In genomic region chr2:221908518-221908917, GRCh38 we compare ENCODE assay signal across 27 cellular contexts.
"Had no signal": no experiment of that assay in that cellular context is flagged by ENCODE, and none has a peak within 500 bp of the region (broad histone marks: within the 10 kb centered on the region; RNA-seq: fewer than 3 reads in every experiment).

No MANE protein-coding gene starts in this region.

- H3K27ac ChIP-seq: heart right ventricle, hepatocyte, left ventricle myocardium inferior, neural progenitor cell, neutrophil, parathyroid adenoma, stomach, testis, thyroid gland, transverse colon, upper lobe of left lung had no signal

- H3K36me3 ChIP-seq: heart right ventricle, left ventricle myocardium inferior, neural progenitor cell, neutrophil, stomach, thyroid gland, transverse colon, upper lobe of left lung had no signal

- H3K9me3 ChIP-seq: heart right ventricle, left ventricle myocardium inferior, neutrophil, stomach, testis, thyroid gland, transverse colon, upper lobe of left lung had no signal

- DNase-seq: heart right ventricle; islet precursor cell; left ventricle myocardium inferior; naive B cell; natural killer cell; nephron progenitor cell; occipital lobe; retina; right cardiac atrium; small intestine; stimulated activated CD4-positive, alpha-beta T cell treated with anti-CD3 and anti-CD28 coated beads, Interleukin-12 subunit alpha, Interleukin-12 subunit beta, amount 100 ng/mL, for 4 hours; stimulated activated CD4-positive, alpha-beta T cell treated with anti-CD3 and anti-CD28 coated beads, Interleukin-15, amount 100 ng/mL, for 24 hours; stimulated activated CD4-positive, alpha-beta T cell treated with anti-CD3 and anti-CD28 coated beads, Interleukin-2, amount 100 ng/mL, for 24 hours; stimulated activated CD4-positive, alpha-beta T cell treated with anti-CD3 and anti-CD28 coated beads, Interleukin-4, amount 100 ng/mL, for 1 hour; stimulated activated naive B cell treated with anti-CD40 and anti-IgM and Interleukin-4, amounts not matched to agents 10 μg/mL and 1 μg/mL and 100 μg/mL, for 72 hours; stimulated activated naive CD8-positive, alpha-beta T cell treated with anti-CD3 and anti-CD28 coated beads, Interleukin-15, Interleukin-2, amounts not matched to agents 100 U/mL and 50 U/mL, for 24 hours; stomach; testis; thyroid gland; transverse colon; upper lobe of left lung had no signal

- H3K9me3 Mint-ChIP-seq: nephron progenitor cell, neural progenitor cell had no signal

- H3K79me2 ChIP-seq: hepatocyte, parathyroid adenoma had no signal

- H3K27me3 Mint-ChIP-seq: naive B cell; stimulated activated naive B cell treated with anti-CD40 and anti-IgM and Interleukin-4, amounts not matched to agents 10 μg/mL and 1 μg/mL and 100 μg/mL, for 72 hours had no signal

- H3K36me3 Mint-ChIP-seq: naive B cell; natural killer cell; neural progenitor cell; stimulated activated naive B cell treated with anti-CD40 and anti-IgM and Interleukin-4, amounts not matched to agents 10 μg/mL and 1 μg/mL and 100 μg/mL, for 72 hours had no signal

- H3K4me1 ChIP-seq: heart right ventricle, left ventricle myocardium inferior, parathyroid adenoma, stomach, testis, thyroid gland, transverse colon, upper lobe of left lung had no signal

- H3K9ac ChIP-seq: neural progenitor cell, parathyroid adenoma had no signal

- H3K4me3 ChIP-seq: heart right ventricle, hepatocyte, left ventricle myocardium inferior, lung, neural progenitor cell, stomach, testis, thyroid gland, transverse colon, upper lobe of left lung had no signal

- H3K27ac Mint-ChIP-seq: naive B cell; natural killer cell; nephron progenitor cell; neural progenitor cell; stimulated activated naive B cell treated with anti-CD40 and anti-IgM and Interleukin-4, amounts not matched to agents 10 μg/mL and 1 μg/mL and 100 μg/mL, for 72 hours had no signal

- ATAC-seq: heart right ventricle; natural killer cell; right cardiac atrium; sciatic nerve; stimulated activated naive B cell treated with anti-CD40 and anti-IgM and Interleukin-4, amounts not matched to agents 10 μg/mL and 1 μg/mL and 100 μg/mL, for 72 hours; stimulated activated naive CD8-positive, alpha-beta T cell treated with anti-CD3 and anti-CD28 coated beads, Interleukin-15, Interleukin-2, amounts not matched to agents 100 U/mL and 50 U/mL, for 24 hours had no signal

- H2AFZ ChIP-seq: hepatocyte, neural progenitor cell, parathyroid adenoma had no signal

- H3K27me3 ChIP-seq: heart right ventricle, hepatocyte, neural progenitor cell, neutrophil, stomach, testis, thyroid gland, transverse colon, upper lobe of left lung had no signal

- H3K4me3 Mint-ChIP-seq: naive B cell; natural killer cell; nephron progenitor cell; neural progenitor cell; stimulated activated naive B cell treated with anti-CD40 and anti-IgM and Interleukin-4, amounts not matched to agents 10 μg/mL and 1 μg/mL and 100 μg/mL, for 72 hours had no signal

- H3K4me2 ChIP-seq: hepatocyte, neural progenitor cell had no signal

- H3K4me1 Mint-ChIP-seq: naive B cell; natural killer cell; stimulated activated naive B cell treated with anti-CD40 and anti-IgM and Interleukin-4, amounts not matched to agents 10 μg/mL and 1 μg/mL and 100 μg/mL, for 72 hours had no signal
